Comparison of ENCODE assay signal across 1 cellular context in the genomic region with DNA sequence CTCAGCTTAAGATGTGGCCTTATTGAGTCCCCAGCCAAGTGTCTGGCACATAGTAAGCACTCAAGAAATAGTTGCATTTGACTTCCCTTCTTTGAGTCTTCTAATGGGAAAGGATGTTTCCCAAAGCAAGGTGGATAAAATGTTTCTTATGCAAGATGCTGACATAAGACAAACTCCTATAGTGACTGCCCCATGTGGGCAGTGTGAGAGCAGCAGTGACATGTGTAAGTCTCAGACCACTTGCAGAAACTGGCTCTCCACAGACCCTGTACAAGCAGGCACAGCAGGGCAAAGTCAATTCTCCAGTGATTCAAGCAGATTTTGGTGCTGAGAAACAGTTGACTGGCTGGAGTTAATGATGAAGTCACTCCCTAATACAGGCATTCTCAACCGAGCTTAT.
TF ChIP-seq lines count a peak whose summit lies in the region.

No MANE protein-coding gene starts in this region.

TF ChIP-seq in K562, 482 proteins besides CTCF, POLR2A, EP300 and RAD21 (continued from another document):
- TF ChIP-seq, protein P1, sequence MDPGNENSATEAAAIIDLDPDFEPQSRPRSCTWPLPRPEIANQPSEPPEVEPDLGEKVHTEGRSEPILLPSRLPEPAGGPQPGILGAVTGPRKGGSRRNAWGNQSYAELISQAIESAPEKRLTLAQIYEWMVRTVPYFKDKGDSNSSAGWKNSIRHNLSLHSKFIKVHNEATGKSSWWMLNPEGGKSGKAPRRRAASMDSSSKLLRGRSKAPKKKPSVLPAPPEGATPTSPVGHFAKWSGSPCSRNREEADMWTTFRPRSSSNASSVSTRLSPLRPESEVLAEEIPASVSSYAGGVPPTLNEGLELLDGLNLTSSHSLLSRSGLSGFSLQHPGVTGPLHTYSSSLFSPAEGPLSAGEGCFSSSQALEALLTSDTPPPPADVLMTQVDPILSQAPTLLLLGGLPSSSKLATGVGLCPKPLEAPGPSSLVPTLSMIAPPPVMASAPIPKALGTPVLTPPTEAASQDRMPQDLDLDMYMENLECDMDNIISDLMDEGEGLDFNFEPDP (CRISPR knock-in tag; IDR thresholded peaks at IDR 0.05), result no peak
- TF ChIP-seq HNRNPK (IDR thresholded peaks at IDR 0.05; ENCODE audit: low read depth, low read length, poor library complexity, severe bottlenecking), result no peak
